In genomic region chr1:45658171-45658570, GRCh38 we compare ENCODE assay signal across 1 cellular context.
TF ChIP-seq lines count a peak whose summit lies in the region.

No MANE protein-coding gene starts in this region.

TF ChIP-seq in HepG2, 621 proteins besides CTCF, POLR2A, EP300 and RAD21 (continued from another document and continues in another):
- TF ChIP-seq PLSCR1 (CRISPR knock-in tag; IDR thresholded peaks at IDR 0.05; ENCODE audit: borderline replicate concordance) (no peak), ZNF280D (CRISPR knock-in tag; IDR thresholded peaks at IDR 0.05) (no peak), KDM4B (CRISPR knock-in tag; IDR thresholded peaks at IDR 0.05) (no peak), ZNF251 (CRISPR knock-in tag; IDR thresholded peaks at IDR 0.05) (no peak), CBFB (CRISPR knock-in tag; IDR thresholded peaks at IDR 0.05) (no peak), ZKSCAN5 (CRISPR knock-in tag; IDR thresholded peaks at IDR 0.05) (no peak), PCBP2 (optimal IDR thresholded peaks at IDR 0.05; ENCODE audit: low read depth, low read length, poor library complexity, severe bottlenecking) (no peak), NFE2 (CRISPR knock-in tag; IDR thresholded peaks at IDR 0.05) (no peak), DZIP1 (CRISPR knock-in tag; IDR thresholded peaks at IDR 0.05) (no peak), UBTF (CRISPR knock-in tag; IDR thresholded peaks at IDR 0.05) (no peak), BRD4 (CRISPR knock-in tag; IDR thresholded peaks at IDR 0.05) (no peak), MEIS2 (CRISPR knock-in tag; IDR thresholded peaks at IDR 0.05) (no peak), ZNF839 (CRISPR knock-in tag; IDR thresholded peaks at IDR 0.05; ENCODE audit: borderline replicate concordance) (no peak), KLF16 (CRISPR knock-in tag; IDR thresholded peaks at IDR 0.05) (0 out of 4 replicates have a peak, but pooled peaks of 1 of the 2 experiments have one; percentile 31), ZNF564 (CRISPR knock-in tag; IDR thresholded peaks at IDR 0.05) (no peak), PAX8 (CRISPR knock-in tag; IDR thresholded peaks at IDR 0.05; ENCODE audit: borderline replicate concordance) (no peak), ZNF24 (IDR thresholded peaks at IDR 0.05) (no peak), ZNF180 (CRISPR knock-in tag; IDR thresholded peaks at IDR 0.05; ENCODE audit: borderline replicate concordance, low read depth) (no peak), RAD51 (IDR thresholded peaks at IDR 0.05; ENCODE audit: borderline replicate concordance) (no peak), ZFP36 (IDR thresholded peaks at IDR 0.05; ENCODE audit: borderline replicate concordance, low read depth, low read length, partially characterized antibody) (no peak), CENPBD1 (CRISPR knock-in tag; IDR thresholded peaks at IDR 0.05; ENCODE audit: borderline replicate concordance, low read depth) (no peak), GZF1 (CRISPR knock-in tag; IDR thresholded peaks at IDR 0.05) (no peak), ZNF776 (CRISPR knock-in tag; IDR thresholded peaks at IDR 0.05) (no peak), TCF12 (IDR thresholded peaks at IDR 0.05) (no peak), TCF12 (CRISPR knock-in tag; IDR thresholded peaks at IDR 0.05) (no peak), ARNT2 (CRISPR knock-in tag; IDR thresholded peaks at IDR 0.05; ENCODE audit: low read depth) (no peak), ZSCAN25 (CRISPR knock-in tag; IDR thresholded peaks at IDR 0.05) (no peak), ISL2 (CRISPR knock-in tag; IDR thresholded peaks at IDR 0.05) (peak; percentile 80), MXD4 (CRISPR knock-in tag; IDR thresholded peaks at IDR 0.05) (no peak), ZSCAN29 (CRISPR knock-in tag; conservative IDR thresholded peaks at IDR 0.05) (no peak), ZNF383 (CRISPR knock-in tag; IDR thresholded peaks at IDR 0.05; ENCODE audit: borderline replicate concordance) (no peak), MIER2 (CRISPR knock-in tag; IDR thresholded peaks at IDR 0.05) (no peak), TEAD2 (CRISPR knock-in tag; IDR thresholded peaks at IDR 0.05) (no peak), SIN3A (IDR thresholded peaks at IDR 0.05; ENCODE audit: borderline replicate concordance, low read depth, low read length) (no peak), SSRP1 (CRISPR knock-in tag; IDR thresholded peaks at IDR 0.05) (no peak), ZC3H4 (CRISPR knock-in tag; IDR thresholded peaks at IDR 0.05; ENCODE audit: borderline replicate concordance) (no peak), ZNF788 (CRISPR knock-in tag; IDR thresholded peaks at IDR 0.05; ENCODE audit: borderline replicate concordance) (no peak), BORCS8-MEF2B (CRISPR knock-in tag; IDR thresholded peaks at IDR 0.05) (no peak), ZFP36L2 (CRISPR knock-in tag; IDR thresholded peaks at IDR 0.05) (no peak), ZNF740 (CRISPR knock-in tag; IDR thresholded peaks at IDR 0.05) (no peak), ZNF441 (CRISPR knock-in tag; IDR thresholded peaks at IDR 0.05; ENCODE audit: borderline replicate concordance) (no peak), PBX2 (CRISPR knock-in tag; IDR thresholded peaks at IDR 0.05) (no peak), FOXP4 (CRISPR knock-in tag; IDR thresholded peaks at IDR 0.05) (peak; percentile 92), PHF8 (CRISPR knock-in tag; IDR thresholded peaks at IDR 0.05) (no peak), FOXO1 (CRISPR knock-in tag; IDR thresholded peaks at IDR 0.05) (peak; percentile 88), NR2F1 (CRISPR knock-in tag; IDR thresholded peaks at IDR 0.05) (peak; percentile 93 to 96), ZNF337 (CRISPR knock-in tag; IDR thresholded peaks at IDR 0.05; ENCODE audit: borderline replicate concordance, low read depth) (no peak), TAF1 (CRISPR knock-in tag; IDR thresholded peaks at IDR 0.05) (no peak), SOX5 (CRISPR knock-in tag; IDR thresholded peaks at IDR 0.05; ENCODE audit: borderline replicate concordance) (peak; percentile 85), THAP11 (CRISPR knock-in tag; IDR thresholded peaks at IDR 0.05) (peak; percentile 52), ZNF800 (CRISPR knock-in tag; IDR thresholded peaks at IDR 0.05) (0 out of 2 replicates have a peak, but pooled peaks have one; percentile 42), FOXA3 (CRISPR knock-in tag; IDR thresholded peaks at IDR 0.05) (peak; percentile 89), HNF4G (IDR thresholded peaks at IDR 0.05; ENCODE audit: borderline replicate concordance, low read depth, low read length) (peak; percentile 78), HNF4G (CRISPR knock-in tag; IDR thresholded peaks at IDR 0.05; ENCODE audit: borderline replicate concordance, low read depth) (no peak), ZNF446 (CRISPR knock-in tag; IDR thresholded peaks at IDR 0.05) (no peak), ZNF597 (CRISPR knock-in tag; IDR thresholded peaks at IDR 0.05) (no peak), RXRB (CRISPR knock-in tag; IDR thresholded peaks at IDR 0.05; ENCODE audit: borderline replicate concordance) (peak; percentile 80), ZBTB8A (CRISPR knock-in tag; IDR thresholded peaks at IDR 0.05; ENCODE audit: borderline replicate concordance, low read depth) (no peak), KDM2A (CRISPR knock-in tag; IDR thresholded peaks at IDR 0.05; ENCODE audit: borderline replicate concordance, low read depth) (no peak), ZNF629 (CRISPR knock-in tag; conservative IDR thresholded peaks at IDR 0.05) (0 out of 2 replicates have a peak, but pooled peaks have one; percentile 26)
